ENCODE assay signal across 10 cellular contexts in the genomic region with DNA sequence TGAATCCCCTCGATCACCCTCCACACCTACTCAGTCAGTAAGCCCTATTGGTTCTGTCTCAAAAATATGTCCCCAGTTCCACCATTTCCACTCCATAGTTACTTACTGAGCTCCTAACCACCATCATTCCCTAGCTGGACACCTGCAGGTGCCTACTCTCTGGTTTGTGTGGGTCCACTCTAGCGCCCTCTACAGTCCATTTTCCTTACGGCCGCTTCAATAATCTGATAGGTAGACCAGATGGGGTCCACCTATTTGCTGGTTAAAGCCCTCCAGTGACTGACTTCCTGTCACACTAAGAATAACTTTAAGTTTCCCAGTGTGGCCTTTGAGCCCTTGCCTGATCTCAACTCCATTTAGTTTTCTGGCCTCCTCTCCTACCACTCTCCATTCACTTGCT. TPM values are rescaled to one million over a fixed set of nuclear protein-coding genes. Genes with fewer than 3 reads are reported as not detected.
A peak's percentile ranks its signal among the peaks of the same experiment; 100 is the strongest.
DNase-seq lines count a peak whose midpoint lies in the region; ATAC-seq, FAIRE-seq and TF ChIP-seq lines count a peak whose summit lies in the region.
"Had no signal": no experiment of that assay in that cellular context is flagged by ENCODE, and none has a peak within 500 bp of the region (broad histone marks: within the 10 kb centered on the region; RNA-seq: fewer than 3 reads in every experiment).

No MANE protein-coding gene starts in this region.

- peak overlapping the region in 1 of 2 experiments; percentile 69 for H3K4ac ChIP-seq in mesenchymal stem cell (ENCODE audit: low read depth in 1 of 2, low read length in 2 of 2)

- peak overlapping the region; percentile 49 for H2AK5ac ChIP-seq in mesenchymal stem cell (ENCODE audit: low read length, severe bottlenecking)

- H3K14ac ChIP-seq in mesenchymal stem cell (ENCODE audit: low read length in 2 of 2) = no peak overlapping the region

- POLR2A ChIA-PET in Caco-2 (lab: Charles Lee) = no interaction called here

- in situ Hi-C loops in astrocyte of the spinal cord (cut with HindIII; ENCODE audit: low sequenced_read_pairs) = no loop called here

- H3K9me3 ChIP-seq in Caco-2 (no peaks in the 10 kb centered on the region), mesenchymal stem cell (ENCODE audit: control insufficient read depth, low read length) (no peaks in the 10 kb centered on the region)

- no peak overlapping the region for H3K23ac ChIP-seq in mesenchymal stem cell (ENCODE audit: low read length in 2 of 2)

- DNase-seq in Caco-2 (peak in 1 of 2 experiments; percentile 17), HTR-8/SVneo (ENCODE audit: insufficient read length, low spot score) (no peak), astrocyte of the spinal cord (ENCODE audit: low read depth, low spot score) (peak; percentile 16), mesenchymal stem cell (no peak), RKO (ENCODE audit: low spot score) (no peak), NCI-H510A (lab: John Stamatoyannopoulos, UW) (no peak)
- DNase-seq: SHP77 had no signal

- peaks cover 4% of the 10 kb centered on the region; the same call in 1 of the 2 replicates for H3K4me1 ChIP-seq in Caco-2
- H3K4me1 ChIP-seq in mesenchymal stem cell (ENCODE audit: control insufficient read depth, insufficient read depth, low read depth, low read length) = peaks cover 9% of the 10 kb centered on the region

- H3K4me3 ChIP-seq in Caco-2 (ENCODE audit: low read depth, low read length) (no peak overlapping the region), astrocyte of the spinal cord (ENCODE audit: low read depth, low read length) (no peak overlapping the region), mesenchymal stem cell (ENCODE audit: insufficient read depth in 1 of 2, low read depth in 1 of 2, low read length in 2 of 2) (peak overlapping the region in 1 of 2 experiments; percentile 46)

- H3K36me3 ChIP-seq in Caco-2 (ENCODE audit: control insufficient read depth, insufficient read depth, low read length) (no peaks in the 10 kb centered on the region), mesenchymal stem cell (ENCODE audit: control insufficient read depth in 1 of 2, insufficient read depth in 2 of 2, low read depth in 1 of 2, low read length in 2 of 2) (no peaks in the 10 kb centered on the region)

- TF ChIP-seq CTCF in Caco-2 (IDR thresholded peaks at IDR 0.05; ENCODE audit: insufficient read depth in 1 of 2, low read depth in 1 of 2, low read length in 1 of 2, severe bottlenecking in 1 of 2, unreplicated experiment in 1 of 2) (peak; percentile 24 to 27), astrocyte of the spinal cord (IDR thresholded peaks at IDR 0.05; ENCODE audit: low read depth, low read length) (peak; percentile 31)

- H2BK15ac ChIP-seq in mesenchymal stem cell (ENCODE audit: low read depth, poor library complexity, severe bottlenecking) = peak overlapping the region; percentile 57

- H3K18ac ChIP-seq in mesenchymal stem cell (ENCODE audit: low read depth in 1 of 2, low read length in 2 of 2) = peak overlapping the region; percentile 11 to 28

- no TSS peak for BruUV-seq in Caco-2 (replicated peaks; lab: Mats Ljungman, UMichigan)

- H4K8ac ChIP-seq in mesenchymal stem cell (ENCODE audit: low read length) = no peak overlapping the region

- H3K4me1 Mint-ChIP-seq in Caco-2 (ENCODE audit: low read depth, unreplicated experiment) = peaks cover 9% of the 10 kb centered on the region

- no peak overlapping the region for H3K4me3 Mint-ChIP-seq in Caco-2 (ENCODE audit: unreplicated experiment)
- H3K4me3 Mint-ChIP-seq: activated T-cell treated with anti-CD3 and anti-CD28 coated beads, Interleukin-2, amount 50 U/mL, for 72 hours had no signal

- H3K9me3 Mint-ChIP-seq in Caco-2 (ENCODE audit: unreplicated experiment) = no peaks in the 10 kb centered on the region
- H3K9me3 Mint-ChIP-seq: activated T-cell treated with anti-CD3 and anti-CD28 coated beads, Interleukin-2, amount 50 U/mL, for 72 hours had no signal

- intact Hi-C loops in Caco-2 (cut with micrococcal nuclease; ENCODE audit: unreplicated experiment) = no loop called here

- H3K27ac Mint-ChIP-seq in Caco-2 (ENCODE audit: unreplicated experiment) = no peak overlapping the region
- H3K27ac Mint-ChIP-seq: activated T-cell treated with anti-CD3 and anti-CD28 coated beads, Interleukin-2, amount 50 U/mL, for 72 hours had no signal

- H3K27me3 Mint-ChIP-seq in Caco-2 (ENCODE audit: insufficient read depth, unreplicated experiment) = no peaks in the 10 kb centered on the region

- peaks cover 19% of the 10 kb centered on the region for H3K79me1 ChIP-seq in mesenchymal stem cell (replicated peaks; ENCODE audit: low read length, poor library complexity, severe bottlenecking)

- H4K91ac ChIP-seq in mesenchymal stem cell (ENCODE audit: low read length) = no peak overlapping the region

- peak overlapping the region in 1 of 2 experiments; percentile 0 for H2BK12ac ChIP-seq in mesenchymal stem cell (ENCODE audit: low read length in 2 of 2)

- H2BK5ac ChIP-seq in mesenchymal stem cell (ENCODE audit: low read depth, low read length, poor library complexity, severe bottlenecking) = no peak overlapping the region

- CTCF ChIA-PET in Caco-2 (lab: Charles Lee) = interaction anchor here (0.9 kb wide), 1 partner anchor 42 kb away, joined by 3 read pairs; no protein-coding TSS in a partner anchor

- H3K4me2 ChIP-seq in mesenchymal stem cell (ENCODE audit: low read length, poor library complexity, severe bottlenecking) = no peak overlapping the region

- no peak overlapping the region for H2AFZ ChIP-seq in mesenchymal stem cell (ENCODE audit: low read depth, low read length)

- no peaks in the 10 kb centered on the region for H3K36me3 Mint-ChIP-seq in Caco-2 (ENCODE audit: insufficient read depth, unreplicated experiment)

- WGBS in mesenchymal stem cell = 54% methylated on average over 4 of the region's 4 CpGs

- peak overlapping the region; percentile 31 for H3K9ac ChIP-seq in mesenchymal stem cell (ENCODE audit: low read length)

- H3K27ac ChIP-seq in mesenchymal stem cell (ENCODE audit: low read length, poor library complexity, severe bottlenecking) = no peak overlapping the region

- peak; percentile 33 for FAIRE-seq in HTR-8/SVneo (lab: Jason Lieb, UNC)

- H3K27me3 ChIP-seq in Caco-2 (replicated peaks; ENCODE audit: control insufficient read depth, insufficient read depth, low read length) (no peaks in the 10 kb centered on the region), mesenchymal stem cell (ENCODE audit: control insufficient read depth in 1 of 2, insufficient read depth in 1 of 2, low read length in 2 of 2) (no peaks in the 10 kb centered on the region)

- ATAC-seq in HG02970 (IDR thresholded peaks at IDR 0.05; ENCODE audit: low FRiP score, unreplicated experiment) (no peak), HG03280 (IDR thresholded peaks at IDR 0.05; ENCODE audit: unreplicated experiment) (no peak)
- ATAC-seq: activated T-cell treated with anti-CD3 and anti-CD28 coated beads, Interleukin-2, amount 50 U/mL, for 72 hours had no signal

- H2BK120ac ChIP-seq in mesenchymal stem cell (ENCODE audit: low read depth, low read length) = no peak overlapping the region

RNA-seq across cellular contexts. Expression of gene GXYLT2, which starts 5.0 kb away (rescaled TPM):
- total RNA-seq in Caco-2 (2022) = 3.4 and 4.8 TPM in 2 replicates
- polyA plus RNA-seq in mesenchymal stem cell (2013, experiment 1 of 2) = 9.0 TPM
- polyA plus RNA-seq in mesenchymal stem cell (2013, experiment 2 of 2) = 9.1 TPM

RNA-seq across cellular contexts. Expression of gene SHQ1, which starts 44.6 kb away (rescaled TPM):
- 18.8 and 20.2 TPM in 2 replicates for total RNA-seq in Caco-2 (2022)
- polyA plus RNA-seq in mesenchymal stem cell (2013, experiment 1 of 2) = 8.9 TPM
- 8.9 TPM for polyA plus RNA-seq in mesenchymal stem cell (2013, experiment 2 of 2)
